ENCODE assay signal across 17 cellular contexts in genomic region chr1:37839676-37840075, GRCh38. TPM values are rescaled to one million over a fixed set of nuclear protein-coding genes. Genes with fewer than 3 reads are reported as not detected.
A peak's percentile ranks its signal among the peaks of the same experiment; 100 is the strongest.
DNase-seq lines count a peak whose midpoint lies in the region; ATAC-seq and TF ChIP-seq lines count a peak whose summit lies in the region.
"Had no signal": no experiment of that assay in that cellular context is flagged by ENCODE, and none has a peak within 500 bp of the region (broad histone marks: within the 10 kb centered on the region; RNA-seq: fewer than 3 reads in every experiment).

No MANE protein-coding gene starts in this region.

- DNase-seq in left ventricle myocardium inferior (no peak), right atrium auricular region (ENCODE audit: low spot score) (no peak), adrenal gland (peak; percentile 48 to 82 (median 71)), MCF 10A (ENCODE audit: unreplicated experiment) (no peak)
- DNase-seq: ACHN; BE2C; C1 segment of cervical spinal cord; Caco-2; CD4-positive, alpha-beta T cell; DMS153; DMS79 treated with DMSO at 0.1 percent for 48 hours; GF-D8; H9; IMR-90 had no signal

- H3K4me1 Mint-ChIP-seq in MCF 10A (ENCODE audit: insufficient read depth, unreplicated experiment): peaks cover 8% of the 10 kb centered on the region
- H3K4me1 Mint-ChIP-seq: H9 had no signal

- TF ChIP-seq POLR2A in adrenal gland (IDR thresholded peaks at IDR 0.05): no peak

- H3K4me3 Mint-ChIP-seq in MCF 10A (ENCODE audit: unreplicated experiment): no peak overlapping the region
- H3K4me3 Mint-ChIP-seq: CD4-positive, alpha-beta T cell; H9 had no signal

- ATAC-seq in GM18868 (IDR thresholded peaks at IDR 0.05; ENCODE audit: unreplicated experiment) (no peak), GM19351 (IDR thresholded peaks at IDR 0.05; ENCODE audit: unreplicated experiment) (no peak)

- H3K27ac Mint-ChIP-seq in MCF 10A (ENCODE audit: low read depth, unreplicated experiment): no peak overlapping the region
- H3K27ac Mint-ChIP-seq: CD4-positive, alpha-beta T cell; H9 had no signal

- H3K4me1 ChIP-seq in left ventricle myocardium inferior (peaks cover 22% of the 10 kb centered on the region), right atrium auricular region (peaks cover 0 to 2% of the 10 kb centered on the region in 2 donors), adrenal gland (replicated peaks in 1 of 2) (peaks cover 14 to 23% of the 10 kb centered on the region in 2 donors), neutrophil (ENCODE audit: control insufficient read depth in 1 of 2, insufficient read depth in 1 of 2, low read depth in 1 of 2, low read length in 1 of 2) (peaks cover 36% of the 10 kb centered on the region in 2 experiments)
- H3K4me1 ChIP-seq: BE2C, Caco-2 had no signal

- peaks cover 76% of the 10 kb centered on the region for H3K36me3 Mint-ChIP-seq in MCF 10A (ENCODE audit: insufficient read depth, unreplicated experiment)

- WGBS in adrenal gland, 4 donors: 46 to 65% (median 62%) methylated on average over 10 of the region's 10 CpGs

- H3K9me3 ChIP-seq in left ventricle myocardium inferior (replicated peaks): no peaks in the 10 kb centered on the region
- no peaks in the 10 kb centered on the region for H3K9me3 ChIP-seq in right atrium auricular region
- no peaks in the 10 kb centered on the region for H3K9me3 ChIP-seq in adrenal gland (replicated peaks in 1 of 3)
- H3K9me3 ChIP-seq in neutrophil: no peaks in the 10 kb centered on the region
- H3K9me3 ChIP-seq: BE2C, Caco-2 had no signal

- CTCF ChIA-PET in MCF 10A (lab: Yijun Ruan, JAX): interaction anchor here (0.6 kb wide), 3 partner anchors 11 to 1153 kb away, joined by 3 to 4 read pairs (median 3); no protein-coding TSS in a partner anchor

- intact Hi-C loops in left ventricle myocardium inferior (cut with micrococcal nuclease) (no loop called here), adrenal gland (cut with DNase I) (no loop called here), MCF 10A (cut with micrococcal nuclease) (no loop called here)

- no TSS peak for BruUV-seq in MCF 10A (replicated peaks; lab: Mats Ljungman, UMichigan)

- no peak overlapping the region for H3K4me3 ChIP-seq in left ventricle myocardium inferior
- H3K4me3 ChIP-seq in right atrium auricular region: no peak overlapping the region
- H3K4me3 ChIP-seq in adrenal gland: peak overlapping the region in 1 of 4 donors; percentile 5
- no peak overlapping the region for H3K4me3 ChIP-seq in neutrophil (ENCODE audit: low read depth in 1 of 2, low read length in 1 of 2)

- POLR2A ChIA-PET in MCF 10A (lab: Yijun Ruan, JAX): interaction anchor here (0.9 to 2.1 kb wide), 4 partner anchors 11 to 31 kb away, joined by 3 to 8 read pairs (median 4); partner anchors contain the start of gene MTF1

- peak overlapping the region; percentile 21 for H3K27ac ChIP-seq in left ventricle myocardium inferior (replicated peaks)
- no peak overlapping the region for H3K27ac ChIP-seq in right atrium auricular region
- peak overlapping the region; percentile 14 to 77 (median 67) for H3K27ac ChIP-seq in adrenal gland
- H3K27ac ChIP-seq in neutrophil: peak overlapping the region; percentile 25

- no peaks in the 10 kb centered on the region for H3K27me3 ChIP-seq in left ventricle myocardium inferior (ENCODE audit: low read depth)
- no peaks in the 10 kb centered on the region for H3K27me3 ChIP-seq in right atrium auricular region
- H3K27me3 ChIP-seq in adrenal gland: no peaks in the 10 kb centered on the region
- no peaks in the 10 kb centered on the region for H3K27me3 ChIP-seq in neutrophil
- H3K27me3 ChIP-seq: BE2C had no signal

- no peaks in the 10 kb centered on the region for H3K27me3 Mint-ChIP-seq in MCF 10A (ENCODE audit: insufficient read depth, unreplicated experiment)
- H3K27me3 Mint-ChIP-seq: CD4-positive, alpha-beta T cell had no signal

- no peaks in the 10 kb centered on the region for H3K9me3 Mint-ChIP-seq in MCF 10A (ENCODE audit: unreplicated experiment)
- H3K9me3 Mint-ChIP-seq: CD4-positive, alpha-beta T cell; H9 had no signal

- H3K36me3 ChIP-seq in left ventricle myocardium inferior: peaks cover 52% of the 10 kb centered on the region
- peaks cover 53% of the 10 kb centered on the region for H3K36me3 ChIP-seq in right atrium auricular region
- peaks cover 0 to 43% of the 10 kb centered on the region in 2 donors for H3K36me3 ChIP-seq in adrenal gland (replicated peaks in 1 of 2)
- peaks cover 65% of the 10 kb centered on the region for H3K36me3 ChIP-seq in neutrophil

- TF ChIP-seq CTCF in left ventricle myocardium inferior (IDR thresholded peaks at IDR 0.05; ENCODE audit: borderline replicate concordance): no peak
- TF ChIP-seq CTCF in right atrium auricular region (IDR thresholded peaks at IDR 0.05): no peak
- no peak for TF ChIP-seq CTCF in adrenal gland (IDR thresholded peaks at IDR 0.05)
- TF ChIP-seq CTCF in neutrophil (IDR thresholded peaks at IDR 0.05): no peak
- TF ChIP-seq CTCF in MCF 10A (IDR thresholded peaks at IDR 0.05; ENCODE audit: unreplicated experiment): no peak

RNA-seq across cellular contexts. Expression of gene MTF1, which starts 19.7 kb away (rescaled TPM):
- total RNA-seq in left ventricle myocardium inferior: 11.3 TPM
- 1 to 10 TPM; 2.3 to 4.8 TPM for total RNA-seq in right atrium auricular region
- 10 to 100 TPM in 4 of 8 donors, 1 to 10 TPM in 4; 3.7 to 28.0 (median 11.6) TPM for total RNA-seq in adrenal gland
- 1 to 10 TPM; 1.4 to 9.8 (median 2.3) TPM for polyA plus RNA-seq in adrenal gland
- total RNA-seq in MCF 10A (2022): 28.4 and 34.7 TPM in 2 replicates

RNA-seq across cellular contexts. Expression of gene YRDC, which starts 31.7 kb away (rescaled TPM):
- total RNA-seq in left ventricle myocardium inferior (5.7 TPM), right atrium auricular region (1 to 10 TPM; 6.1 to 8.6 TPM), adrenal gland (10 to 100 TPM in 6 of 8 donors, 1 to 10 TPM in 2; 8.3 to 31.1 (median 11.3) TPM), MCF 10A (2022) (40.4 and 41.5 TPM in 2 replicates)
- 10 to 100 TPM in 1 of 3 donors, 1 to 10 TPM in 2; 5.4 to 14.0 (median 7.2) TPM for polyA plus RNA-seq in adrenal gland

RNA-seq across cellular contexts. Expression of gene C1orf122, which starts 32.1 kb away (rescaled TPM):
- total RNA-seq in left ventricle myocardium inferior (47.3 TPM), right atrium auricular region (10 to 100 TPM; 71.5 to 89.3 TPM), adrenal gland (100 to 1,000 TPM in 3 of 8 donors, 10 to 100 TPM in 5; 54.8 to 173 (median 90.7) TPM), MCF 10A (2022) (72.4 and 81.5 TPM in 2 replicates)
- polyA plus RNA-seq in adrenal gland: 10 to 100 TPM; 21.0 to 87.0 (median 57.7) TPM

RNA-seq across cellular contexts. Expression of gene MANEAL, which starts 46.0 kb away (rescaled TPM):
- total RNA-seq in left ventricle myocardium inferior (1.9 TPM), right atrium auricular region (1 to 10 TPM in 1 of 2 donors, under 1 TPM in 1; 0.67 to 1.0 TPM), adrenal gland (10 to 100 TPM in 2 of 8 donors, 1 to 10 TPM in 6; 4.9 to 12.0 (median 9.1) TPM), MCF 10A (2022) (11.6 and 12.3 TPM in 2 replicates)
- polyA plus RNA-seq in adrenal gland: 10 to 100 TPM in 1 of 3 donors, 1 to 10 TPM in 2; 4.0 to 13.1 (median 4.4) TPM

Comparison
In these comparisons a context has a peak if more than half of its experiments do, and no peak if none do; other contexts are left out.
1. H3K27ac ChIP-seq: peak in left ventricle myocardium inferior (single experiment), adrenal gland (5 of 5) and neutrophil (single experiment); none in right atrium auricular region (0 of 2).
2. DNase-seq: peak in adrenal gland (7 of 7); none in left ventricle myocardium inferior (single experiment), right atrium auricular region (single experiment) and MCF 10A (single experiment).